23 cellular contexts compared by ENCODE assay signal in genomic region chr3:38314767-38315487, GRCh38. TPM values are rescaled to one million over a fixed set of nuclear protein-coding genes. Genes with fewer than 3 reads are reported as not detected.
"Had no signal": no experiment of that assay in that cellular context is flagged by ENCODE, and none has a peak within 500 bp of the region (broad histone marks: within the 10 kb centered on the region; RNA-seq: fewer than 3 reads in every experiment).

No MANE protein-coding gene starts in this region.

- H3K79me2 ChIP-seq: hepatocyte had no signal

- H3K27ac ChIP-seq: hepatocyte, prostate gland, transverse colon, vagina, WERI-Rb-1 had no signal

- DNase-seq: activated CD4-positive, alpha-beta T cell treated with anti-CD3 and anti-CD28 coated beads for 1 hour; activated CD4-positive, alpha-beta T cell treated with anti-CD3 and anti-CD28 coated beads, Interleukin-2, amount 50 U/mL, for 1 hour; activated CD8-positive, alpha-beta T cell treated with anti-CD3 and anti-CD28 coated beads, Interleukin-2, amount 10 ng/mL, durations not matched to agents 7 days and 5 days; activated T-cell treated with anti-CD3 and anti-CD28 coated beads, Interleukin-2, amount 50 U/mL, for 24 hours; aorta; effector CD4-positive, alpha-beta T cell; foreskin melanocyte; kidney glomerular epithelial cell; left ventricle myocardium superior; mammary epithelial cell; occipital lobe; stimulated activated CD4-positive, alpha-beta T cell treated with anti-CD3 and anti-CD28 coated beads, Interleukin-1b, Interleukin-23, amount 100 ng/mL, for 48 hours; T-helper 1 cell; transverse colon; WERI-Rb-1 had no signal

- ATAC-seq: activated CD8-positive, alpha-beta T cell treated with anti-CD3 and anti-CD28 coated beads, Interleukin-2, amount 10 ng/mL, durations not matched to agents 7 days and 5 days; activated naive CD4-positive, alpha-beta T cell treated with anti-CD3 and anti-CD28 coated beads, Interleukin-2, amount 50 U/mL, for 72 hours; activated T-helper 17 cell treated with anti-CD3 and anti-CD28 coated beads, Interleukin-2, amount 50 U/mL, for 72 hours; left ventricle myocardium superior; stimulated activated effector memory CD8-positive, alpha-beta T cell treated with anti-CD3 and anti-CD28 coated beads, Interleukin-12 subunit alpha, Interleukin-12 subunit beta, amount 100 ng/mL, for 72 hours had no signal

- H3K36me3 ChIP-seq: prostate gland, transverse colon, vagina, WERI-Rb-1 had no signal

- H2AFZ ChIP-seq: hepatocyte had no signal

- H3K4me2 ChIP-seq: hepatocyte had no signal

- H3K4me1 ChIP-seq: prostate gland, transverse colon, vagina had no signal

- H3K4me3 ChIP-seq: hepatocyte, prostate gland, transverse colon, vagina had no signal

- H3K9me3 ChIP-seq: prostate gland, transverse colon, vagina had no signal

- H3K27me3 ChIP-seq: hepatocyte, transverse colon, vagina had no signal

RNA-seq across cellular contexts. Expression of gene SLC22A14, which starts 32.8 kb away (rescaled TPM):
- total RNA-seq: activated CD8-positive, alpha-beta T cell treated with anti-CD3 and anti-CD28 coated beads, Interleukin-2, amount 10 ng/mL, durations not matched to agents 7 days and 5 days; activated naive CD4-positive, alpha-beta T cell treated with anti-CD3 and anti-CD28 coated beads, Interleukin-2, amount 50 U/mL, for 72 hours; epithelial cell of proximal tubule; left ventricle myocardium superior had no signal

RNA-seq across cellular contexts. Expression of gene SLC22A13, which starts 49.3 kb away (rescaled TPM):
- total RNA-seq: epithelial cell of proximal tubule, left ventricle myocardium superior, skeletal muscle tissue, vagina had no signal
- polyA plus RNA-seq: aorta, hepatocyte had no signal
